ENCODE assay signal across 1 cellular context in genomic region chr14:22481546-22481945, GRCh38.
TF ChIP-seq lines count a peak whose summit lies in the region.

No MANE protein-coding gene starts in this region.

TF ChIP-seq in SK-N-SH, 30 proteins besides CTCF, POLR2A, EP300 and RAD21:
- TF ChIP-seq MAX (IDR thresholded peaks at IDR 0.05; ENCODE audit: low read depth), result no peak
- TF ChIP-seq TEAD4 (IDR thresholded peaks at IDR 0.05; ENCODE audit: borderline replicate concordance, insufficient read depth), result no peak
- no peak for TF ChIP-seq FOXM1 (IDR thresholded peaks at IDR 0.05; ENCODE audit: low read depth)
- TF ChIP-seq RXRA (IDR thresholded peaks at IDR 0.05; ENCODE audit: borderline replicate concordance, low read depth), result no peak
- TF ChIP-seq YY1 (IDR thresholded peaks at IDR 0.05; ENCODE audit: low read depth), result no peak
- TF ChIP-seq GATA2 (CRISPR knock-in tag; IDR thresholded peaks at IDR 0.05), result no peak
- no peak for TF ChIP-seq NRF1 (IDR thresholded peaks at IDR 0.05; ENCODE audit: low read depth, low read length)
- TF ChIP-seq REST (IDR thresholded peaks at IDR 0.05; ENCODE audit: low read depth, low read length), result no peak
- TF ChIP-seq ZBTB33 (IDR thresholded peaks at IDR 0.05; ENCODE audit: borderline replicate concordance, low read depth), result no peak
- TF ChIP-seq MXI1 (IDR thresholded peaks at IDR 0.05; ENCODE audit: low read depth, low read length), result no peak
- no peak for TF ChIP-seq RFX5 (IDR thresholded peaks at IDR 0.05; ENCODE audit: low read length)
- TF ChIP-seq TCF12 (IDR thresholded peaks at IDR 0.05), result no peak
- no peak for TF ChIP-seq TAF1 (IDR thresholded peaks at IDR 0.05; ENCODE audit: borderline replicate concordance, low read depth, low read length)
